ENCODE assay signal across 1 cellular context in the genomic region with DNA sequence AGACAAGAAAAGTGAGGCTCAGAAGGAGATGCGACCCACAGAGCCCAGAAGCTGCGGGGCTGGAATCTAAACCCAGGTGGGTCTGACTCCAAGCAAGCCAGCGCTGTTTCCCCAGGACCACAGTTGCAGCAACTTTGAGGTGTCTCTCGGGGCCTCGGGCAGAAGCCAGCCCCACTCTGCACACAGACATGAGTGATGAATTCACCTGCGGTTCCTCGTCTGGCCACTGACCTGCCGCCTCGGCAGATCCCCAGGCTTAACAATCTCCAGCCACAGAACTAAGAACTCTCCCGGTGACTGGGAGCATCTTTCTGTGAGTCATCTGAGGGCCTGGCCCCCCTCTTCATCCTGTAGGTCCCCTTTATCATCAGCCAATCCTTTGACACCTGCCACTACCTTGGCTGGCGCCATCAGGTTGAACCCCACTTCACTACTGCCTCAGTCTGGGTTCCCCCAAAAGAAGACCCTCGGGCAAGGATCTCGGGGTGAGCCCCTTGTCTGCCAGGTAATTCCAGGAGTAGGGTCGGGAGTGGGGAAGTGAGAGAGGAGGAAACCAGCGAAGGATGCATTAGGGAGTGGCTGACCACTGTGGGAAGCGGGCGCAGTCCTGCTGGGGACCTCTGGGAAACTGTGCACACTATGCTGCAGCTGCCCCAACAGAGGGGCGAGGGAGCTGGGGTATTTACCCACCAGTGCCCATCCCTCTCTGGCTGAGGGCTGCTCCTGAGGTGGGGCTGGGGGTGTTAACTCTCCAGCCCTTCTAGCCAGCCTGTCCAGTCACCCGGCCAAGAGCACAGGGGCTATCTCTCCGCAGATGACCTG.
TF ChIP-seq lines count a peak whose summit lies in the region.

No MANE protein-coding gene starts in this region.

TF ChIP-seq in H1, 55 proteins besides CTCF, POLR2A, EP300 and RAD21:
- no peak for TF ChIP-seq TEAD4 (IDR thresholded peaks at IDR 0.05; ENCODE audit: low read depth, low read length)
TF ChIP-seq in H1: peak in this region for 0.
